In genomic region chr17:29177871-29178749, GRCh38 we compare ENCODE assay signal across 8 cellular contexts. TPM values are rescaled to one million over a fixed set of nuclear protein-coding genes. Genes with fewer than 3 reads are reported as not detected.
A peak's percentile ranks its signal among the peaks of the same experiment; 100 is the strongest.
DNase-seq lines count a peak whose midpoint lies in the region; ATAC-seq and TF ChIP-seq lines count a peak whose summit lies in the region.

No MANE protein-coding gene starts in this region.

- no peak overlapping the region for H2BK5ac ChIP-seq in mesendoderm (ENCODE audit: low read length)

- H3K27ac ChIP-seq in breast epithelium (peak overlapping the region; percentile 88 to 94), mesendoderm (ENCODE audit: low read depth, low read length) (no peak overlapping the region), upper lobe of left lung (peak overlapping the region; percentile 83 to 93 (median 88))

- H3K9me3 Mint-ChIP-seq in activated naive CD4-positive, alpha-beta T cell treated with anti-CD3 and anti-CD28 coated beads for 36 hours = no peaks in the 10 kb centered on the region

- no peak for TF ChIP-seq EP300 in upper lobe of left lung (IDR thresholded peaks at IDR 0.05)

- no peaks in the 10 kb centered on the region for H3K9me3 ChIP-seq in breast epithelium
- H3K9me3 ChIP-seq in upper lobe of left lung = no peaks in the 10 kb centered on the region
- no peaks in the 10 kb centered on the region for H3K9me3 ChIP-seq in BE2C

- intact Hi-C loops in activated naive CD4-positive, alpha-beta T cell treated with anti-CD3 and anti-CD28 coated beads for 36 hours (cut with micrococcal nuclease) = no loop called here
- intact Hi-C loops in breast epithelium (cut with DNase I; ENCODE audit: low total_unique reads) = no loop called here

- WGBS in mesendoderm (ENCODE audit: extremely low coverage, insufficient coverage, low lambda C conversion rate) = no CpG with 5 or more reads among the region's 4 CpGs
- 42 to 53% methylated on average over 4 of the region's 4 CpGs for WGBS in upper lobe of left lung, 2 donors

- H3K23ac ChIP-seq in mesendoderm (ENCODE audit: low read length) = no peak overlapping the region

- H3K4me1 ChIP-seq in breast epithelium = peaks cover 15 to 25% of the 10 kb centered on the region in 2 donors
- H3K4me1 ChIP-seq in mesendoderm (ENCODE audit: control insufficient read depth, low read depth, low read length) = peaks cover 14% of the 10 kb centered on the region
- H3K4me1 ChIP-seq in upper lobe of left lung = peaks cover 44 to 59% (median 51%) of the 10 kb centered on the region in 4 donors
- H3K4me1 ChIP-seq in BE2C = no peaks in the 10 kb centered on the region

- H3K79me2 ChIP-seq in mesendoderm (ENCODE audit: control insufficient read depth, insufficient read depth, low read length) = no peaks in the 10 kb centered on the region

- H3K36me3 Mint-ChIP-seq in activated naive CD4-positive, alpha-beta T cell treated with anti-CD3 and anti-CD28 coated beads for 36 hours (ENCODE audit: low read depth) = no peaks in the 10 kb centered on the region

- H3K4me3 ChIP-seq in breast epithelium (peak overlapping the region in 2 of 3 donors; percentile 71 to 85), mesendoderm (ENCODE audit: low read length) (no peak overlapping the region), upper lobe of left lung (peak overlapping the region in 1 of 4 donors; percentile 58), BE2C (ENCODE audit: low read depth, low read length) (no peak overlapping the region)

- H3K27me3 ChIP-seq in breast epithelium (no peaks in the 10 kb centered on the region), mesendoderm (ENCODE audit: insufficient read depth, low read length, poor library complexity) (no peaks in the 10 kb centered on the region), upper lobe of left lung (no peaks in the 10 kb centered on the region), BE2C (no peaks in the 10 kb centered on the region)

- TF ChIP-seq POLR2A in breast epithelium (IDR thresholded peaks at IDR 0.05) = no peak
- TF ChIP-seq POLR2A in upper lobe of left lung (IDR thresholded peaks at IDR 0.05) = no peak

- H3K4me2 ChIP-seq in mesendoderm (ENCODE audit: low read length) = no peak overlapping the region

- no peak overlapping the region for H4K8ac ChIP-seq in mesendoderm (ENCODE audit: low read depth, low read length)

- H4K5ac ChIP-seq in mesendoderm (ENCODE audit: low read length) = no peak overlapping the region

- no peak for DNase-seq in activated naive CD4-positive, alpha-beta T cell treated with anti-CD3 and anti-CD28 coated beads for 36 hours
- DNase-seq in activated naive CD4-positive, alpha-beta T cell treated with Interleukin-2 at 50 U/mL for 16 hours = no peak
- no peak for DNase-seq in breast epithelium (ENCODE audit: low spot score in 2 of 2)
- DNase-seq in mesendoderm = no peak
- DNase-seq in upper lobe of left lung = peak in 1 of 2 donors; percentile 65
- no peak for DNase-seq in RKO (ENCODE audit: low spot score)
- no peak for DNase-seq in BE2C
- no peak for DNase-seq in SKM-1 treated with dmso at 0.1 percent for 144 hours (lab: John Stamatoyannopoulos, UW; ENCODE audit: unreplicated experiment)

- H3K9ac ChIP-seq in mesendoderm (ENCODE audit: low read length) = peak overlapping the region; percentile 46

- peaks cover 26% of the 10 kb centered on the region for H3K4me1 Mint-ChIP-seq in activated naive CD4-positive, alpha-beta T cell treated with anti-CD3 and anti-CD28 coated beads for 36 hours (ENCODE audit: low read depth)

- no peak overlapping the region for H2BK15ac ChIP-seq in mesendoderm (replicated peaks; ENCODE audit: low read depth)

- TF ChIP-seq CTCF in breast epithelium (IDR thresholded peaks at IDR 0.05) (no peak), upper lobe of left lung (IDR thresholded peaks at IDR 0.05) (no peak), BE2C (IDR thresholded peaks at IDR 0.05; ENCODE audit: low read depth, low read length) (no peak)

- no peaks in the 10 kb centered on the region for H3K27me3 Mint-ChIP-seq in activated naive CD4-positive, alpha-beta T cell treated with anti-CD3 and anti-CD28 coated beads for 36 hours (ENCODE audit: low read depth)

- no peaks in the 10 kb centered on the region for H3K79me1 ChIP-seq in mesendoderm (ENCODE audit: low read length)

- H3K4me3 Mint-ChIP-seq in activated naive CD4-positive, alpha-beta T cell treated with anti-CD3 and anti-CD28 coated beads for 36 hours = no peak overlapping the region

- H3K36me3 ChIP-seq in breast epithelium = no peaks in the 10 kb centered on the region
- no peaks in the 10 kb centered on the region for H3K36me3 ChIP-seq in mesendoderm (ENCODE audit: control insufficient read depth, insufficient read depth, low read length)
- no peaks in the 10 kb centered on the region for H3K36me3 ChIP-seq in upper lobe of left lung
- no peaks in the 10 kb centered on the region for H3K36me3 ChIP-seq in BE2C

- no peak overlapping the region for H2BK120ac ChIP-seq in mesendoderm (ENCODE audit: low read depth, low read length)

- H3K18ac ChIP-seq in mesendoderm (ENCODE audit: low read length) = no peak overlapping the region

- H2AK5ac ChIP-seq in mesendoderm (ENCODE audit: low read length) = no peak overlapping the region

- peak overlapping the region; percentile 68 for H3K56ac ChIP-seq in mesendoderm (ENCODE audit: low read length)

- CTCF ChIA-PET in activated naive CD4-positive, alpha-beta T cell treated with anti-CD3 and anti-CD28 coated beads for 36 hours (lab: Charles Lee) = interaction anchor here (0.8 to 14.7 kb wide), 9 partner anchors 23 to 114 kb away, joined by 3 to 261 read pairs (median 9); no protein-coding TSS in a partner anchor

- H3K27ac Mint-ChIP-seq in activated naive CD4-positive, alpha-beta T cell treated with anti-CD3 and anti-CD28 coated beads for 36 hours = peak overlapping the region; percentile 13

- H3K4ac ChIP-seq in mesendoderm (ENCODE audit: low read depth, low read length) = no peak overlapping the region

- peak in 1 of 2 donors; percentile 1 for ATAC-seq in upper lobe of left lung (ENCODE audit: low FRiP score in 2 of 2)

RNA-seq across cellular contexts. Expression of gene MYO18A, which starts 2.1 kb away (rescaled TPM):
- 10 to 100 TPM; 23.8 to 25.0 TPM for total RNA-seq in activated naive CD4-positive, alpha-beta T cell treated with anti-CD3 and anti-CD28 coated beads for 36 hours
- 10 to 100 TPM; 31.5 to 71.1 (median 42.3) TPM for total RNA-seq in breast epithelium
- 12.7 TPM for polyA plus RNA-seq in mesendoderm (2013, experiment 1 of 2)
- polyA plus RNA-seq in mesendoderm (2013, experiment 2 of 2) = 11.4 TPM
- total RNA-seq in upper lobe of left lung = 100 to 1,000 TPM in 1 of 6 donors, 10 to 100 TPM in 5; 37.4 to 214 (median 67.4) TPM
- polyA plus RNA-seq in BE2C (2012; ENCODE audit: insufficient read depth, insufficient read length, low read depth) = 30.5 TPM

Comparison
In these comparisons a context has a peak if more than half of its experiments do, and no peak if none do; other contexts are left out.
1. H3K4me3 ChIP-seq: peak in breast epithelium (2 of 3); none in mesendoderm (single experiment) and BE2C (single experiment).